In the genomic region with DNA sequence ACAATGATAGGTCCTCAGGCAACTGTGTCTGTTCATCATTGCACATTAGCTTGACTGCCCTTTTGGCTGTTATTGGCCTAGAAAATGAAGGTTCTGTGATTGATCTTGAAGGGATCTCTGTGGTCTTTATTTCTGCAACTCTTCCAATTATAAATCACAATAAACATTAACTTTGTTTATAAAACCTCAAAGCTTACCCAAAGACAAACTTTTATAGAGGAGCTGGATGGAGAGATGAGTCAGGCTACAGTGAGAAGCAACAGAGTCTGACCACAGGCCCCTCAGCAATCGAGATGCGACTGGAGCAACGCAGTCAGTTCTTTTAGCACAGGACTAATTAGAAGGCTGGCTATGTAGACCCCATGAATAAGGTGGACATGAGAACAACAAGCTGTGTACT, we compare ENCODE assay signal across 17 cellular contexts. TPM values are rescaled to one million over a fixed set of nuclear protein-coding genes. Genes with fewer than 3 reads are reported as not detected.
DNase-seq lines count a peak whose midpoint lies in the region; ATAC-seq and TF ChIP-seq lines count a peak whose summit lies in the region.
"Had no signal": no experiment of that assay in that cellular context is flagged by ENCODE, and none has a peak within 500 bp of the region (broad histone marks: within the 10 kb centered on the region; RNA-seq: fewer than 3 reads in every experiment).

No MANE protein-coding gene starts in this region.

- H3K4me2 ChIP-seq in DND-41 (ENCODE audit: insufficient read depth, low read length) (peak overlapping the region; percentile 76; the same call in 1 of the 2 replicates), OCI-LY3 (ENCODE audit: low read length) (peak overlapping the region; percentile 55)

- H3K9ac ChIP-seq in DND-41 (ENCODE audit: low read depth, low read length) (no peak overlapping the region), OCI-LY3 (ENCODE audit: low read length) (no peak overlapping the region)

- DNase-seq in DND-41 (no peak), fibroblast of villous mesenchyme (ENCODE audit: low read depth) (peak; percentile 83), gastrocnemius medialis (no peak), Ammon's horn (ENCODE audit: low spot score) (no peak), foreskin keratinocyte (no peak), ovary (no peak)
- DNase-seq: activated CD8-positive, alpha-beta memory T cell treated with anti-CD3 and anti-CD28 coated beads for 24 hours; CD4-positive, alpha-beta memory T cell; mammary epithelial cell; NCI-H2081 treated with DMSO at 0.1 percent for 48 hours; NCI-H526 treated with DMSO at 0.1 percent for 48 hours; stimulated activated naive CD8-positive, alpha-beta T cell treated with anti-CD3 and anti-CD28 coated beads, Interleukin-15, Interleukin-2, amounts not matched to agents 100 U/mL and 50 U/mL, for 24 hours had no signal

- no peak for TF ChIP-seq POLR2A in gastrocnemius medialis (IDR thresholded peaks at IDR 0.05)
- no peak for TF ChIP-seq POLR2A in GM18505 (IDR thresholded peaks at IDR 0.05; ENCODE audit: borderline replicate concordance, extremely low read depth, insufficient read depth, insufficient read length)
- no peak for TF ChIP-seq POLR2A in ovary (IDR thresholded peaks at IDR 0.05)

- intact Hi-C loops in gastrocnemius medialis (cut with DNase I; ENCODE audit: low total_unique reads) (loop anchor here (10.0 kb wide), 1 partner anchor 149 kb away; no protein-coding TSS in a partner anchor), ovary (cut with DNase I) (no loop called here)

- H3K4me1 ChIP-seq in DND-41 (ENCODE audit: insufficient read depth, low read length), result peaks cover 80% of the 10 kb centered on the region
- H3K4me1 ChIP-seq in OCI-LY3 (ENCODE audit: low read length), result peaks cover 40% of the 10 kb centered on the region
- peaks cover 67 to 78% of the 10 kb centered on the region in 2 donors for H3K4me1 ChIP-seq in gastrocnemius medialis
- H3K4me1 ChIP-seq in foreskin keratinocyte, result peaks cover 21% of the 10 kb centered on the region
- H3K4me1 ChIP-seq in ovary (ENCODE audit: insufficient read depth), result peaks cover 6% of the 10 kb centered on the region

- H3K27me3 ChIP-seq in DND-41 (ENCODE audit: insufficient read depth, low read length, poor library complexity) (no peaks in the 10 kb centered on the region), OCI-LY3 (ENCODE audit: low read depth, low read length) (no peaks in the 10 kb centered on the region), gastrocnemius medialis (no peaks in the 10 kb centered on the region), foreskin keratinocyte (no peaks in the 10 kb centered on the region), ovary (no peaks in the 10 kb centered on the region)

- H3K9me3 ChIP-seq in DND-41 (ENCODE audit: insufficient read depth, low read length, severe bottlenecking) (no peaks in the 10 kb centered on the region), OCI-LY3 (ENCODE audit: insufficient read depth, low read length) (no peaks in the 10 kb centered on the region), gastrocnemius medialis (no peaks in the 10 kb centered on the region), ovary (no peaks in the 10 kb centered on the region)

- WGBS in ovary, 3 donors, result 83 to 92% (median 92%) methylated on average over 3 of the region's 3 CpGs

- peaks cover 97% of the 10 kb centered on the region for H4K20me1 ChIP-seq in DND-41 (ENCODE audit: insufficient read depth, low read length)
- H4K20me1 ChIP-seq in OCI-LY3 (ENCODE audit: insufficient read depth, low read length), result peaks cover 88% of the 10 kb centered on the region

- no peak for TF ChIP-seq EP300 in ovary (IDR thresholded peaks at IDR 0.05)

- in situ Hi-C loops in gastrocnemius medialis (cut with MboI; ENCODE audit: low sequenced_read_pairs in 4 of 4), result no loop called here

- TF ChIP-seq CTCF in DND-41 (IDR thresholded peaks at IDR 0.05; ENCODE audit: borderline replicate concordance, extremely low read depth, low read length, poor library complexity, severe bottlenecking) (no peak), OCI-LY3 (IDR thresholded peaks at IDR 0.05; ENCODE audit: low read depth, low read length) (no peak), fibroblast of villous mesenchyme (IDR thresholded peaks at IDR 0.05; ENCODE audit: insufficient read depth, low read depth, low read length) (no peak), gastrocnemius medialis (IDR thresholded peaks at IDR 0.05 in 4 of 5, conservative IDR thresholded peaks at IDR 0.05 in 1 of 5) (no peak), foreskin keratinocyte (conservative IDR thresholded peaks at IDR 0.05) (no peak), ovary (IDR thresholded peaks at IDR 0.05) (no peak)

- ATAC-seq in DND-41 (ENCODE audit: insufficient read depth, low read depth), result no peak
- ATAC-seq in gastrocnemius medialis, result no peak
- ATAC-seq in GM18505 (IDR thresholded peaks at IDR 0.05; ENCODE audit: unreplicated experiment), result no peak
- no peak for ATAC-seq in foreskin keratinocyte
- ATAC-seq: HCT116; stimulated activated naive CD8-positive, alpha-beta T cell treated with anti-CD3 and anti-CD28 coated beads, Interleukin-15, Interleukin-2, amounts not matched to agents 100 U/mL and 50 U/mL, for 24 hours had no signal

- H2AFZ ChIP-seq in DND-41 (ENCODE audit: low read depth, low read length), result no peak overlapping the region
- no peak overlapping the region for H2AFZ ChIP-seq in OCI-LY3 (ENCODE audit: low read depth, low read length)

- H3K79me2 ChIP-seq in DND-41 (ENCODE audit: insufficient read depth, low read length), result peaks cover 100% of the 10 kb centered on the region
- peaks cover 100% of the 10 kb centered on the region for H3K79me2 ChIP-seq in OCI-LY3 (ENCODE audit: low read length)

- H3K27ac ChIP-seq in DND-41 (ENCODE audit: low read length) (peak overlapping the region; percentile 19), OCI-LY3 (ENCODE audit: low read length) (peak overlapping the region; percentile 60), gastrocnemius medialis (peak overlapping the region in 3 of 4 donors; percentile 26 to 81 (median 32)), foreskin keratinocyte (no peak overlapping the region), ovary (no peak overlapping the region)
- H3K27ac ChIP-seq: VCaP had no signal

- H3K36me3 ChIP-seq in DND-41 (ENCODE audit: insufficient read depth, low read length), result peaks cover 94% of the 10 kb centered on the region
- peaks cover 21% of the 10 kb centered on the region for H3K36me3 ChIP-seq in OCI-LY3 (replicated peaks; ENCODE audit: low read depth, low read length)
- H3K36me3 ChIP-seq in gastrocnemius medialis, result peaks cover 0 to 6% of the 10 kb centered on the region in 2 donors
- no peaks in the 10 kb centered on the region for H3K36me3 ChIP-seq in ovary

- H3K4me3 ChIP-seq in DND-41 (ENCODE audit: low read depth in 1 of 2, low read length in 2 of 2), result no peak overlapping the region
- no peak overlapping the region for H3K4me3 ChIP-seq in OCI-LY3 (ENCODE audit: low read length)
- no peak overlapping the region for H3K4me3 ChIP-seq in fibroblast of villous mesenchyme (ENCODE audit: low read depth, low read length)
- H3K4me3 ChIP-seq in gastrocnemius medialis, result no peak overlapping the region
- no peak overlapping the region for H3K4me3 ChIP-seq in ovary
- H3K4me3 ChIP-seq: skin epidermis had no signal

RNA-seq across cellular contexts. Expression of gene MACROH2A1, which starts 5.3 kb away (rescaled TPM):
- total RNA-seq in fibroblast of villous mesenchyme, result 161 and 171 TPM in 2 replicates
- total RNA-seq in gastrocnemius medialis, result 100 to 1,000 TPM; 104 to 167 (median 136) TPM
- 253 and 264 TPM in 2 replicates for total RNA-seq in foreskin keratinocyte
- 192 and 224 TPM in 2 replicates for polyA plus RNA-seq in foreskin keratinocyte
- total RNA-seq in ovary, result 100 to 1,000 TPM in 4 of 7 donors, 10 to 100 TPM in 3; 81.3 to 157 (median 102) TPM
- 100 to 1,000 TPM in 1 of 2 donors, 10 to 100 TPM in 1; 71.7 to 139 TPM for polyA plus RNA-seq in ovary

RNA-seq across cellular contexts. Expression of gene DCANP1, which starts 53.5 kb away (rescaled TPM):
- total RNA-seq in fibroblast of villous mesenchyme (not detected in 2 replicates), gastrocnemius medialis (not detected), foreskin keratinocyte (not detected in 2 replicates), ovary (under 1 TPM in 1 of 7 donors, not detected in 6; 0.08 TPM)
- polyA plus RNA-seq in foreskin keratinocyte (not detected in 2 replicates), ovary (not detected)
- total RNA-seq: CD4-positive, alpha-beta memory T cell; mammary epithelial cell had no signal
- polyA plus RNA-seq: CD4-positive, alpha-beta memory T cell; mammary epithelial cell had no signal

RNA-seq across cellular contexts. Expression of gene TIFAB, which starts 58.5 kb away (rescaled TPM):
- total RNA-seq in fibroblast of villous mesenchyme, result not detected in 2 replicates
- total RNA-seq in gastrocnemius medialis, result not detected
- total RNA-seq in foreskin keratinocyte, result not detected in 2 replicates
- polyA plus RNA-seq in foreskin keratinocyte, result not detected in 2 replicates
- total RNA-seq in ovary, result under 1 TPM in 2 of 7 donors, not detected in 5; 0.05 to 0.08 TPM
- polyA plus RNA-seq in ovary, result under 1 TPM in 1 of 2 donors, not detected in 1; 0.33 TPM
- total RNA-seq: mammary epithelial cell had no signal
- polyA plus RNA-seq: CD4-positive, alpha-beta memory T cell; mammary epithelial cell had no signal

Comparison
In these comparisons a context has a peak if more than half of its experiments do, and no peak if none do; other contexts are left out.
1. H3K27ac ChIP-seq: peak in DND-41 (single experiment), OCI-LY3 (single experiment) and gastrocnemius medialis (3 of 4); none in foreskin keratinocyte (single experiment) and ovary (0 of 2).